In genomic region chr3:38026856-38027255, GRCh38 we compare ENCODE assay signal across 18 cellular contexts. TPM values are rescaled to one million over a fixed set of nuclear protein-coding genes. Genes with fewer than 3 reads are reported as not detected.
DNase-seq lines count a peak whose midpoint lies in the region; ATAC-seq and TF ChIP-seq lines count a peak whose summit lies in the region.
"Had no signal": no experiment of that assay in that cellular context is flagged by ENCODE, and none has a peak within 500 bp of the region (broad histone marks: within the 10 kb centered on the region; RNA-seq: fewer than 3 reads in every experiment).

No MANE protein-coding gene starts in this region.

- DNase-seq in CD4-positive, alpha-beta T cell, result no peak
- DNase-seq in epithelial cell of prostate (ENCODE audit: low read depth, low spot score) (no peak), neural crest cell (ENCODE audit: low read depth, low spot score) (no peak), heart right ventricle (no peak), cortex of kidney (lab: John Stamatoyannopoulos, UW) (no peak), DMS153 treated with DMSO at 0.1 percent for 48 hours (lab: John Stamatoyannopoulos, UW; ENCODE audit: unreplicated experiment) (no peak)
- DNase-seq in activated naive CD4-positive, alpha-beta T cell treated with anti-CD3 and anti-CD28 coated beads, Interleukin-2, amount 50 U/mL, for 72 hours (ENCODE audit: low spot score in 2 of 2), result no peak
- DNase-seq: C1 segment of cervical spinal cord, Caco-2, DMS53, MV-4-11, NCI-H1417, NCI-H187 treated with DMSO at 0.1 percent for 48 hours, NCI-H748 treated with DMSO at 0.1 percent for 48 hours, SHP77 had no signal

- H3K9me3 ChIP-seq in CD4-positive, alpha-beta T cell (ENCODE audit: control insufficient read depth, low read length), result no peaks in the 10 kb centered on the region
- H3K9me3 ChIP-seq in heart right ventricle, result no peaks in the 10 kb centered on the region
- H3K9me3 ChIP-seq: A549, Caco-2 had no signal

- POLR2A ChIA-PET in CD4-positive, alpha-beta T cell (lab: Charles Lee), result no interaction called here

- CTCF ChIA-PET in CD4-positive, alpha-beta T cell (lab: Charles Lee), result no interaction called here

- peaks cover 1% of the 10 kb centered on the region for H3K27me3 ChIP-seq in CD4-positive, alpha-beta T cell (ENCODE audit: control insufficient read depth, insufficient read depth, low read length)
- peaks cover 0 to 27% (median 0%) of the 10 kb centered on the region in 7 donors for H3K27me3 ChIP-seq in heart right ventricle

- peaks cover 5% of the 10 kb centered on the region for H3K36me3 Mint-ChIP-seq in CD4-positive, alpha-beta T cell (ENCODE audit: low read depth)
- H3K36me3 Mint-ChIP-seq in activated T-helper 17 cell treated with anti-CD3 and anti-CD28 coated beads, Interleukin-2, amount 50 U/mL, for 72 hours (ENCODE audit: low read depth), result no peaks in the 10 kb centered on the region
- no peaks in the 10 kb centered on the region for H3K36me3 Mint-ChIP-seq in neural crest cell (ENCODE audit: low read depth)
- no peaks in the 10 kb centered on the region for H3K36me3 Mint-ChIP-seq in activated naive CD4-positive, alpha-beta T cell treated with anti-CD3 and anti-CD28 coated beads, Interleukin-2, amount 50 U/mL, for 72 hours

- TF ChIP-seq CTCF in CD4-positive, alpha-beta T cell (IDR thresholded peaks at IDR 0.05), result no peak
- TF ChIP-seq CTCF in neural crest cell (conservative IDR thresholded peaks at IDR 0.05) (no peak), heart right ventricle (IDR thresholded peaks at IDR 0.05) (no peak)

- H3K27ac Mint-ChIP-seq in CD4-positive, alpha-beta T cell, result peak overlapping the region; percentile 13
- H3K27ac Mint-ChIP-seq in activated T-helper 17 cell treated with anti-CD3 and anti-CD28 coated beads, Interleukin-2, amount 50 U/mL, for 72 hours, result peak overlapping the region; percentile 4
- no peak overlapping the region for H3K27ac Mint-ChIP-seq in neural crest cell (ENCODE audit: unreplicated experiment)
- H3K27ac Mint-ChIP-seq in activated naive CD4-positive, alpha-beta T cell treated with anti-CD3 and anti-CD28 coated beads, Interleukin-2, amount 50 U/mL, for 72 hours, result no peak overlapping the region

- no peak for ATAC-seq in CD4-positive, alpha-beta T cell (ENCODE audit: poor library complexity)
- ATAC-seq in activated T-helper 17 cell treated with anti-CD3 and anti-CD28 coated beads, Interleukin-2, amount 50 U/mL, for 72 hours (replicated peaks), result no peak
- no peak for ATAC-seq in heart right ventricle
- no peak for ATAC-seq in activated naive CD4-positive, alpha-beta T cell treated with anti-CD3 and anti-CD28 coated beads, Interleukin-2, amount 50 U/mL, for 72 hours
- ATAC-seq: A549 had no signal

- peak overlapping the region; percentile 79 for H3K4me3 Mint-ChIP-seq in CD4-positive, alpha-beta T cell
- no peak overlapping the region for H3K4me3 Mint-ChIP-seq in activated T-helper 17 cell treated with anti-CD3 and anti-CD28 coated beads, Interleukin-2, amount 50 U/mL, for 72 hours
- H3K4me3 Mint-ChIP-seq in neural crest cell, result peak overlapping the region; percentile 95

- intact Hi-C loops in CD4-positive, alpha-beta T cell (cut with DNase I, micrococcal nuclease), result no loop called here
- intact Hi-C loops in heart right ventricle (cut with DNase I), result no loop called here

- H3K4me3 ChIP-seq in heart right ventricle, result no peak overlapping the region
- H3K4me3 ChIP-seq: A549 had no signal

- peaks cover 56% of the 10 kb centered on the region for H3K4me1 Mint-ChIP-seq in CD4-positive, alpha-beta T cell (ENCODE audit: low read depth)
- H3K4me1 Mint-ChIP-seq in activated T-helper 17 cell treated with anti-CD3 and anti-CD28 coated beads, Interleukin-2, amount 50 U/mL, for 72 hours, result peaks cover 40% of the 10 kb centered on the region
- peaks cover 32% of the 10 kb centered on the region for H3K4me1 Mint-ChIP-seq in neural crest cell

- 72 to 82% methylated on average over 4 of the region's 4 CpGs for WGBS in heart right ventricle, 2 donors

- H3K9me3 Mint-ChIP-seq in CD4-positive, alpha-beta T cell, result no peaks in the 10 kb centered on the region
- H3K9me3 Mint-ChIP-seq in activated T-helper 17 cell treated with anti-CD3 and anti-CD28 coated beads, Interleukin-2, amount 50 U/mL, for 72 hours, result no peaks in the 10 kb centered on the region
- no peaks in the 10 kb centered on the region for H3K9me3 Mint-ChIP-seq in neural crest cell
- H3K9me3 Mint-ChIP-seq in activated naive CD4-positive, alpha-beta T cell treated with anti-CD3 and anti-CD28 coated beads, Interleukin-2, amount 50 U/mL, for 72 hours, result no peaks in the 10 kb centered on the region

- H3K4me1 ChIP-seq in heart right ventricle, result peaks cover 6 to 62% (median 46%) of the 10 kb centered on the region in 9 donors

- no peaks in the 10 kb centered on the region for H3K36me3 ChIP-seq in heart right ventricle

- peaks cover 7% of the 10 kb centered on the region for H3K27me3 Mint-ChIP-seq in CD4-positive, alpha-beta T cell
- H3K27me3 Mint-ChIP-seq in activated T-helper 17 cell treated with anti-CD3 and anti-CD28 coated beads, Interleukin-2, amount 50 U/mL, for 72 hours, result no peaks in the 10 kb centered on the region
- H3K27me3 Mint-ChIP-seq in neural crest cell (ENCODE audit: low read depth), result peaks cover 17% of the 10 kb centered on the region

- H3K27ac ChIP-seq in CD4-positive, alpha-beta T cell (ENCODE audit: low read depth, low read length), result no peak overlapping the region
- H3K27ac ChIP-seq in epithelial cell of prostate (peak overlapping the region; percentile 85), heart right ventricle (no peak overlapping the region)
- H3K27ac ChIP-seq: A549 had no signal

RNA-seq across cellular contexts. Expression of gene PLCD1, which starts 2.6 kb away (rescaled TPM):
- 10 to 100 TPM; 67.0 to 69.8 TPM for total RNA-seq in CD4-positive, alpha-beta T cell
- 10 to 100 TPM; 17.7 to 24.4 TPM for total RNA-seq in activated T-helper 17 cell treated with anti-CD3 and anti-CD28 coated beads, Interleukin-2, amount 50 U/mL, for 72 hours
- total RNA-seq in neural crest cell (36.9 and 37.2 TPM in 2 replicates), heart right ventricle (10 to 100 TPM in 6 of 10 donors, 1 to 10 TPM in 4; 6.3 to 17.7 (median 10.1) TPM)
- polyA plus RNA-seq in heart right ventricle, result 10 to 100 TPM; 13.0 to 20.0 TPM
- total RNA-seq in activated naive CD4-positive, alpha-beta T cell treated with anti-CD3 and anti-CD28 coated beads, Interleukin-2, amount 50 U/mL, for 72 hours, result 10 to 100 TPM; 10.0 to 18.5 TPM

RNA-seq across cellular contexts. Expression of gene DLEC1, which starts 12.2 kb away (rescaled TPM):
- total RNA-seq in CD4-positive, alpha-beta T cell, result 1 to 10 TPM; 4.4 to 5.1 TPM
- 1 to 10 TPM; 1.2 to 2.0 TPM for total RNA-seq in activated T-helper 17 cell treated with anti-CD3 and anti-CD28 coated beads, Interleukin-2, amount 50 U/mL, for 72 hours
- total RNA-seq in neural crest cell, result 1.1 and 1.3 TPM in 2 replicates
- total RNA-seq in heart right ventricle, result under 1 TPM in 6 of 10 donors, not detected in 4; 0.09 to 0.42 (median 0.30) TPM
- polyA plus RNA-seq in heart right ventricle, result under 1 TPM; 0.13 to 0.66 TPM
- 1 to 10 TPM in 1 of 2 donors, under 1 TPM in 1; 0.18 to 1.9 TPM for total RNA-seq in activated naive CD4-positive, alpha-beta T cell treated with anti-CD3 and anti-CD28 coated beads, Interleukin-2, amount 50 U/mL, for 72 hours

RNA-seq across cellular contexts. Expression of gene VILL, which starts 36.3 kb away (rescaled TPM):
- 10 to 100 TPM; 23.2 to 24.4 TPM for total RNA-seq in CD4-positive, alpha-beta T cell
- 10 to 100 TPM; 12.7 to 13.4 TPM for total RNA-seq in activated T-helper 17 cell treated with anti-CD3 and anti-CD28 coated beads, Interleukin-2, amount 50 U/mL, for 72 hours
- total RNA-seq in neural crest cell (4.9 and 6.2 TPM in 2 replicates), heart right ventricle (1 to 10 TPM; 1.2 to 3.7 (median 2.1) TPM)
- 1 to 10 TPM; 4.8 to 6.4 TPM for polyA plus RNA-seq in heart right ventricle
- total RNA-seq in activated naive CD4-positive, alpha-beta T cell treated with anti-CD3 and anti-CD28 coated beads, Interleukin-2, amount 50 U/mL, for 72 hours, result 10 to 100 TPM; 13.2 to 13.8 TPM
- total RNA-seq: H4 had no signal

Comparison
In these comparisons a context has a peak if more than half of its experiments do, and no peak if none do; other contexts are left out.
1. H3K27ac Mint-ChIP-seq: peak in CD4-positive, alpha-beta T cell (single experiment) and activated T-helper 17 cell treated with anti-CD3 and anti-CD28 coated beads, Interleukin-2, amount 50 U/mL, for 72 hours (single experiment); none in neural crest cell (single experiment) and activated naive CD4-positive, alpha-beta T cell treated with anti-CD3 and anti-CD28 coated beads, Interleukin-2, amount 50 U/mL, for 72 hours (0 of 2).